ENCODE assay signal across 19 cellular contexts in genomic region chr11:86243377-86243776, GRCh38. TPM values are rescaled to one million over a fixed set of nuclear protein-coding genes. Genes with fewer than 3 reads are reported as not detected.
DNase-seq lines count a peak whose midpoint lies in the region; ATAC-seq and TF ChIP-seq lines count a peak whose summit lies in the region.
"Had no signal": no experiment of that assay in that cellular context is flagged by ENCODE, and none has a peak within 500 bp of the region (broad histone marks: within the 10 kb centered on the region; RNA-seq: fewer than 3 reads in every experiment).

No MANE protein-coding gene starts in this region.

- peak overlapping the region in 2 of 7 donors; percentile 10 to 62 for H3K27ac Mint-ChIP-seq in CD14-positive monocyte
- no peak overlapping the region for H3K27ac Mint-ChIP-seq in activated CD8-positive, alpha-beta T cell treated with anti-CD3 and anti-CD28 coated beads for 36 hours
- no peak overlapping the region for H3K27ac Mint-ChIP-seq in HFFc6
- H3K27ac Mint-ChIP-seq: T-helper 17 cell had no signal

- H2BK15ac ChIP-seq in mesendoderm (replicated peaks; ENCODE audit: low read depth): no peak overlapping the region

- peak overlapping the region; percentile 20 to 46 for H3K4me3 Mint-ChIP-seq in CD14-positive monocyte
- H3K4me3 Mint-ChIP-seq in activated CD8-positive, alpha-beta T cell treated with anti-CD3 and anti-CD28 coated beads for 36 hours: no peak overlapping the region
- no peak overlapping the region for H3K4me3 Mint-ChIP-seq in HFFc6
- H3K4me3 Mint-ChIP-seq: T-helper 17 cell had no signal

- TF ChIP-seq CTCF in CD14-positive monocyte (IDR thresholded peaks at IDR 0.05): no peak
- TF ChIP-seq CTCF in activated CD8-positive, alpha-beta T cell treated with anti-CD3 and anti-CD28 coated beads for 36 hours (IDR thresholded peaks at IDR 0.05): no peak
- TF ChIP-seq CTCF in HFFc6 (IDR thresholded peaks at IDR 0.05): no peak

- H3K4me1 Mint-ChIP-seq in CD14-positive monocyte (peaks cover 20% of the 10 kb centered on the region), HFFc6 (ENCODE audit: low read depth) (peaks cover 24% of the 10 kb centered on the region)
- peaks cover 20% of the 10 kb centered on the region for H3K4me1 Mint-ChIP-seq in activated CD8-positive, alpha-beta T cell treated with anti-CD3 and anti-CD28 coated beads for 36 hours (ENCODE audit: low read depth)

- no peak overlapping the region for H3K23ac ChIP-seq in mesendoderm (ENCODE audit: low read length)

- no peak overlapping the region for H2BK120ac ChIP-seq in mesendoderm (ENCODE audit: low read depth, low read length)

- H3K36me3 Mint-ChIP-seq in CD14-positive monocyte (no peaks in the 10 kb centered on the region), HFFc6 (ENCODE audit: low read depth) (no peaks in the 10 kb centered on the region)
- peaks cover 11% of the 10 kb centered on the region for H3K36me3 Mint-ChIP-seq in activated CD8-positive, alpha-beta T cell treated with anti-CD3 and anti-CD28 coated beads for 36 hours (ENCODE audit: low read depth)
- H3K36me3 Mint-ChIP-seq: naive B cell had no signal

- H4K5ac ChIP-seq in mesendoderm (ENCODE audit: low read length): no peak overlapping the region

- H3K4me2 ChIP-seq in mesendoderm (ENCODE audit: low read length): no peak overlapping the region

- WGBS in mesendoderm (ENCODE audit: extremely low coverage, insufficient coverage, low lambda C conversion rate): no CpG with 5 or more reads among the region's 2 CpGs

- H3K9me3 Mint-ChIP-seq in CD14-positive monocyte (no peaks in the 10 kb centered on the region), HFFc6 (no peaks in the 10 kb centered on the region)
- no peaks in the 10 kb centered on the region for H3K9me3 Mint-ChIP-seq in activated CD8-positive, alpha-beta T cell treated with anti-CD3 and anti-CD28 coated beads for 36 hours
- H3K9me3 Mint-ChIP-seq: naive B cell had no signal

- H3K36me3 ChIP-seq in adipocyte (ENCODE audit: control insufficient read depth, insufficient read depth, low read length, severe bottlenecking) (no peaks in the 10 kb centered on the region), neuron (ENCODE audit: insufficient read depth, low read length) (no peaks in the 10 kb centered on the region), mesendoderm (ENCODE audit: control insufficient read depth, insufficient read depth, low read length) (no peaks in the 10 kb centered on the region)
- H3K36me3 ChIP-seq: ascending aorta, left ventricle myocardium inferior had no signal

- no peak overlapping the region for H3K18ac ChIP-seq in mesendoderm (ENCODE audit: low read length)

- DNase-seq in CD14-positive monocyte (ENCODE audit: low spot score) (no peak), KBM-7 (peak; percentile 16), adipocyte (ENCODE audit: low read depth) (no peak), NCI-H1694 (lab: John Stamatoyannopoulos, UW) (no peak), mesendoderm (no peak), HFFc6 (no peak)
- DNase-seq in activated CD8-positive, alpha-beta T cell treated with anti-CD3 and anti-CD28 coated beads for 36 hours: no peak
- DNase-seq: activated CD4-positive, alpha-beta T cell treated with anti-CD3 and anti-CD28 coated beads for 1 hour; activated effector memory CD4-positive, alpha-beta T cell treated with anti-CD3 and anti-CD28 coated beads, Interleukin-2, amount 50 U/mL, for 16 hours; foreskin melanocyte; left ventricle myocardium inferior; naive B cell; NCI-H1436 treated with DMSO at 0.1 percent for 48 hours; NCI-H226; substantia nigra; T-helper 17 cell had no signal

- H2BK5ac ChIP-seq in mesendoderm (ENCODE audit: low read length): no peak overlapping the region

- H3K9me3 ChIP-seq in adipocyte (ENCODE audit: control insufficient read depth, low read length) (no peaks in the 10 kb centered on the region), neuron (ENCODE audit: low read length) (no peaks in the 10 kb centered on the region)
- H3K9me3 ChIP-seq: ascending aorta, left ventricle myocardium inferior had no signal

- CTCF ChIA-PET in activated CD8-positive, alpha-beta T cell treated with anti-CD3 and anti-CD28 coated beads for 36 hours (lab: Charles Lee): interaction anchor here (4.6 kb wide), 1 partner anchor 13 kb away, joined by 27 read pairs; no protein-coding TSS in a partner anchor

- peak overlapping the region; percentile 97 for H3K4me3 ChIP-seq in adipocyte (ENCODE audit: low read length)
- no peak overlapping the region for H3K4me3 ChIP-seq in neuron (ENCODE audit: low read length)
- no peak overlapping the region for H3K4me3 ChIP-seq in mesendoderm (ENCODE audit: low read length)

- H3K27me3 ChIP-seq in adipocyte (replicated peaks; ENCODE audit: control insufficient read depth, insufficient read depth, low read length) (no peaks in the 10 kb centered on the region), neuron (ENCODE audit: insufficient read depth, low read length) (no peaks in the 10 kb centered on the region), mesendoderm (ENCODE audit: insufficient read depth, low read length, poor library complexity) (no peaks in the 10 kb centered on the region)
- H3K27me3 ChIP-seq: ascending aorta had no signal

- H3K56ac ChIP-seq in mesendoderm (ENCODE audit: low read length): no peak overlapping the region

- in situ Hi-C loops in KBM-7 (cut with MboI; ENCODE audit: low pct_unique_long_range_greater_than_20kb, low sequenced_read_pairs): no loop called here

- H3K9ac ChIP-seq in adipocyte (ENCODE audit: low read length) (no peak overlapping the region), mesendoderm (ENCODE audit: low read length) (no peak overlapping the region)

- H3K27me3 Mint-ChIP-seq in CD14-positive monocyte (ENCODE audit: low read depth in 3 of 3) (peaks cover 0 to 3% (median 0%) of the 10 kb centered on the region in 3 donors), HFFc6 (ENCODE audit: insufficient read depth) (no peaks in the 10 kb centered on the region; the same call in 1 of the 2 replicates)
- H3K27me3 Mint-ChIP-seq in activated CD8-positive, alpha-beta T cell treated with anti-CD3 and anti-CD28 coated beads for 36 hours: no peaks in the 10 kb centered on the region
- H3K27me3 Mint-ChIP-seq: naive B cell had no signal

- intact Hi-C loops in CD14-positive monocyte (cut with micrococcal nuclease): loop anchor here in 1 of 2 donors (10.0 kb wide), 2 partner anchors 389 to 579 kb away; partner anchors contain the start of genes CCDC83 and CREBZF
- intact Hi-C loops in activated CD8-positive, alpha-beta T cell treated with anti-CD3 and anti-CD28 coated beads for 36 hours (cut with micrococcal nuclease): no loop called here

- H2AK5ac ChIP-seq in mesendoderm (ENCODE audit: low read length): no peak overlapping the region

- no peak overlapping the region for H3K27ac ChIP-seq in mesendoderm (ENCODE audit: low read depth, low read length)

- no peak overlapping the region for H4K8ac ChIP-seq in mesendoderm (ENCODE audit: low read depth, low read length)

- no peak overlapping the region for H3K4ac ChIP-seq in mesendoderm (ENCODE audit: low read depth, low read length)

- H3K79me2 ChIP-seq in mesendoderm (ENCODE audit: control insufficient read depth, insufficient read depth, low read length): peaks cover 22% of the 10 kb centered on the region

- peaks cover 2% of the 10 kb centered on the region for H3K79me1 ChIP-seq in mesendoderm (ENCODE audit: low read length)

- no peak for ATAC-seq in activated CD8-positive, alpha-beta T cell treated with anti-CD3 and anti-CD28 coated beads for 36 hours
- ATAC-seq: Right ventricle myocardium inferior had no signal

- peaks cover 18% of the 10 kb centered on the region for H3K4me1 ChIP-seq in adipocyte (ENCODE audit: control insufficient read depth, insufficient read depth, low read length)
- H3K4me1 ChIP-seq in neuron (ENCODE audit: insufficient read depth, low read length): peaks cover 19% of the 10 kb centered on the region
- H3K4me1 ChIP-seq in mesendoderm (ENCODE audit: control insufficient read depth, low read depth, low read length): peaks cover 2% of the 10 kb centered on the region

- peak overlapping the region; percentile 66 for H2AFZ ChIP-seq in neuron (ENCODE audit: low read depth, low read length)

- POLR2A ChIA-PET in activated CD8-positive, alpha-beta T cell treated with anti-CD3 and anti-CD28 coated beads for 36 hours (lab: Charles Lee): interaction anchor here (2.9 to 3.9 kb wide), 3 partner anchors 14 to 176 kb away, joined by 8 to 37 read pairs (median 14); partner anchors contain the start of gene PICALM

RNA-seq across cellular contexts. Expression of gene EED, which starts 1.2 kb away (rescaled TPM):
- polyA plus RNA-seq in CD14-positive monocyte: 1 to 10 TPM; 2.3 to 5.1 TPM
- polyA plus RNA-seq in mesendoderm (2013, experiment 1 of 2): 17.4 TPM
- 17.2 TPM for polyA plus RNA-seq in mesendoderm (2013, experiment 2 of 2)
- total RNA-seq in activated CD8-positive, alpha-beta T cell treated with anti-CD3 and anti-CD28 coated beads for 36 hours: 100 to 1,000 TPM; 114 to 117 TPM
- total RNA-seq in HFFc6 (2021; fragmentation: NEBNext Ultra II Directional; extraction: Animal tissue kit (Norgen Biotek cat#: 25700)): 10 to 100 TPM; 14.6 to 19.8 (median 17.1) TPM

RNA-seq across cellular contexts. Expression of gene HIKESHI, which starts 58.7 kb away (rescaled TPM):
- 10 to 100 TPM; 65.4 to 71.2 TPM for polyA plus RNA-seq in CD14-positive monocyte
- 104 TPM for polyA plus RNA-seq in mesendoderm (2013, experiment 1 of 2)
- 101 TPM for polyA plus RNA-seq in mesendoderm (2013, experiment 2 of 2)
- total RNA-seq in activated CD8-positive, alpha-beta T cell treated with anti-CD3 and anti-CD28 coated beads for 36 hours: 10 to 100 TPM; 59.6 to 60.5 TPM
- total RNA-seq in HFFc6 (2021; fragmentation: NEBNext Ultra II Directional; extraction: Animal tissue kit (Norgen Biotek cat#: 25700)): 10 to 100 TPM; 38.9 to 51.7 (median 41.9) TPM

Comparison
In these comparisons a context has a peak if more than half of its experiments do, and no peak if none do; other contexts are left out.
1. H3K4me3 Mint-ChIP-seq: peak in CD14-positive monocyte (2 of 2); none in activated CD8-positive, alpha-beta T cell treated with anti-CD3 and anti-CD28 coated beads for 36 hours (single experiment) and HFFc6 (single experiment).
2. RNA of gene EED, which starts 1.2 kb away (total RNA-seq): 114 to 117 TPM in activated CD8-positive, alpha-beta T cell treated with anti-CD3 and anti-CD28 coated beads for 36 hours; 14.6 to 19.8 TPM in HFFc6; every median in the first group is over 4 times any median in the second.